40 cellular contexts compared by ENCODE assay signal in genomic region chr5:92265804-92266203, GRCh38.
"Had no signal": no experiment of that assay in that cellular context is flagged by ENCODE, and none has a peak within 500 bp of the region (broad histone marks: within the 10 kb centered on the region; RNA-seq: fewer than 3 reads in every experiment).

No MANE protein-coding gene starts in this region.

- FAIRE-seq: astrocyte, bronchial epithelial cell had no signal

- H3K4me1 ChIP-seq: adrenal gland, ascending aorta, body of pancreas, breast epithelium had no signal

- H3K9me3 ChIP-seq: adrenal gland, ascending aorta, body of pancreas, breast epithelium had no signal

- DNase-seq: activated effector memory CD4-positive, alpha-beta T cell treated with anti-CD3 and anti-CD28 coated beads, Interleukin-2, amount 50 U/mL, for 16 hours; activated effector memory CD4-positive, alpha-beta T cell treated with Interleukin-2 at 50 U/mL for 16 hours; activated gamma-delta T cell; activated gamma-delta T cell treated with Interleukin-2 at 50 U/mL for 16 hours; activated naive CD4-positive, alpha-beta T cell; activated naive CD4-positive, alpha-beta T cell treated with anti-CD3 and anti-CD28 coated beads for 36 hours; activated naive CD4-positive, alpha-beta T cell treated with anti-CD3 and anti-CD28 coated beads, Interleukin-2, amount 10 ng/mL, durations not matched to agents 7 days and 5 days; activated naive CD4-positive, alpha-beta T cell treated with anti-CD3 and anti-CD28 coated beads, Interleukin-2, amount 50 U/mL, for 16 hours; activated naive CD4-positive, alpha-beta T cell treated with Interleukin-2 at 50 U/mL for 16 hours; activated naive CD8-positive, alpha-beta T cell treated with anti-CD3 and anti-CD28 coated beads for 36 hours; activated naive CD8-positive, alpha-beta T cell treated with anti-CD3 and anti-CD28 coated beads, Interleukin-2, amount 10 ng/mL, durations not matched to agents 7 days and 5 days; activated naive CD8-positive, alpha-beta T cell treated with anti-CD3 and anti-CD28 coated beads, Interleukin-2, amount 50 U/mL, for 24 hours; activated T-cell treated with anti-CD3 and anti-CD28 coated beads, Interleukin-2, amount 50 U/mL, for 1 hour; activated T-cell treated with anti-CD3 and anti-CD28 coated beads, Interleukin-2, amount 50 U/mL, for 24 hours; activated T-cell treated with anti-CD3 and anti-CD28 coated beads, Interleukin-2, amount 50 U/mL, for 4 hours; activated T-cell treated with anti-CD3 and anti-CD28 coated beads, Interleukin-2, amount 50 U/mL, for 48 hours; activated T-cell treated with anti-CD3 and anti-CD28 coated beads, Interleukin-2, amount 50 U/mL, for 72 hours; adrenal gland; amniotic stem cell; amygdala; anterior cingulate cortex; aorta; body of pancreas; brain microvascular endothelial cell; caudate nucleus; central memory CD4-positive, alpha-beta T cell; cerebellar nuclear complex had no signal

- H3K9me3 Mint-ChIP-seq: activated naive CD8-positive, alpha-beta T cell treated with anti-CD3 and anti-CD28 coated beads for 36 hours; activated naive CD8-positive, alpha-beta T cell treated with anti-CD3 and anti-CD28 coated beads, Interleukin-2, amount 10 ng/mL, durations not matched to agents 7 days and 5 days had no signal

- ATAC-seq: activated naive CD4-positive, alpha-beta T cell treated with anti-CD3 and anti-CD28 coated beads, Interleukin-2, amount 50 U/mL, for 72 hours; activated naive CD8-positive, alpha-beta T cell treated with anti-CD3 and anti-CD28 coated beads, Interleukin-2, amount 50 U/mL, for 24 hours; activated T-cell treated with anti-CD3 and anti-CD28 coated beads, Interleukin-2, amount 50 U/mL, for 4 hours; activated T-cell treated with anti-CD3 and anti-CD28 coated beads, Interleukin-2, amount 50 U/mL, for 72 hours; activated T-helper 17 cell treated with anti-CD3 and anti-CD28 coated beads, Interleukin-2, amount 50 U/mL, for 72 hours; body of pancreas had no signal

- H3K27ac Mint-ChIP-seq: activated naive CD4-positive, alpha-beta T cell treated with anti-CD3 and anti-CD28 coated beads for 36 hours; activated naive CD4-positive, alpha-beta T cell treated with anti-CD3 and anti-CD28 coated beads, Interleukin-2, amount 10 ng/mL, durations not matched to agents 7 days and 5 days; activated naive CD4-positive, alpha-beta T cell treated with anti-CD3 and anti-CD28 coated beads, Interleukin-2, amount 50 U/mL, for 24 hours; activated naive CD4-positive, alpha-beta T cell treated with anti-CD3 and anti-CD28 coated beads, Interleukin-2, amount 50 U/mL, for 72 hours; activated naive CD8-positive, alpha-beta T cell; activated naive CD8-positive, alpha-beta T cell treated with anti-CD3 and anti-CD28 coated beads for 36 hours; activated naive CD8-positive, alpha-beta T cell treated with anti-CD3 and anti-CD28 coated beads, Interleukin-2, amount 10 ng/mL, durations not matched to agents 7 days and 5 days; activated naive CD8-positive, alpha-beta T cell treated with anti-CD3 and anti-CD28 coated beads, Interleukin-2, amount 50 U/mL, for 24 hours; activated T-cell treated with anti-CD3 and anti-CD28 coated beads, Interleukin-2, amount 50 U/mL, for 24 hours; activated T-cell treated with anti-CD3 and anti-CD28 coated beads, Interleukin-2, amount 50 U/mL, for 72 hours; activated T-helper 1 cell treated with anti-CD3 and anti-CD28 coated beads, Interleukin-12 subunit alpha, Interleukin-12 subunit beta, Interleukin-2, Interleukin-4 antibody, amounts not matched to agents 30 ng/mL and 10 ng/mL and 1 ng/mL, durations not matched to agents 14 hours and 24 hours and 36 hours; activated T-helper 17 cell treated with anti-CD3 and anti-CD28 coated beads, Interleukin-2, amount 50 U/mL, for 72 hours; activated T-helper 2 cell treated with anti-CD3 and anti-CD28 coated beads, Interferon-gamma antibody, Interleukin-2, Interleukin-4, amounts not matched to agents 10 μg/mL and 5 μg/mL and 100 μg/mL, durations not matched to agents 14 hours and 24 hours and 36 hours; brain had no signal

- H3K36me3 ChIP-seq: adrenal gland, ascending aorta, brain microvascular endothelial cell, breast epithelium, cardiac muscle cell had no signal

- H3K4me1 Mint-ChIP-seq: activated naive CD4-positive, alpha-beta T cell treated with anti-CD3 and anti-CD28 coated beads, Interleukin-2, amount 10 ng/mL, durations not matched to agents 7 days and 5 days; activated naive CD4-positive, alpha-beta T cell treated with anti-CD3 and anti-CD28 coated beads, Interleukin-2, amount 50 U/mL, for 24 hours; activated naive CD8-positive, alpha-beta T cell treated with anti-CD3 and anti-CD28 coated beads for 36 hours; activated naive CD8-positive, alpha-beta T cell treated with anti-CD3 and anti-CD28 coated beads, Interleukin-2, amount 10 ng/mL, durations not matched to agents 7 days and 5 days; activated naive CD8-positive, alpha-beta T cell treated with anti-CD3 and anti-CD28 coated beads, Interleukin-2, amount 50 U/mL, for 24 hours; activated T-helper 17 cell treated with anti-CD3 and anti-CD28 coated beads, Interleukin-2, amount 50 U/mL, for 72 hours; brain; central memory CD8-positive, alpha-beta T cell had no signal

- H3K4me3 ChIP-seq: adrenal gland, ascending aorta, body of pancreas, breast epithelium, cardiac muscle cell had no signal

- H3K36me3 Mint-ChIP-seq: activated naive CD4-positive, alpha-beta T cell treated with anti-CD3 and anti-CD28 coated beads, Interleukin-2, amount 10 ng/mL, durations not matched to agents 7 days and 5 days; activated naive CD4-positive, alpha-beta T cell treated with anti-CD3 and anti-CD28 coated beads, Interleukin-2, amount 50 U/mL, for 24 hours; activated naive CD4-positive, alpha-beta T cell treated with anti-CD3 and anti-CD28 coated beads, Interleukin-2, amount 50 U/mL, for 72 hours; activated naive CD8-positive, alpha-beta T cell; activated naive CD8-positive, alpha-beta T cell treated with anti-CD3 and anti-CD28 coated beads for 36 hours; activated naive CD8-positive, alpha-beta T cell treated with anti-CD3 and anti-CD28 coated beads, Interleukin-2, amount 10 ng/mL, durations not matched to agents 7 days and 5 days; brain had no signal

- H3K27ac ChIP-seq: adrenal gland, ascending aorta, body of pancreas, brain microvascular endothelial cell, breast epithelium, cardiac muscle cell had no signal

- H3K27me3 ChIP-seq: adrenal gland, ascending aorta, body of pancreas, brain microvascular endothelial cell, breast epithelium, cardiac muscle cell had no signal

- H3K4me3 Mint-ChIP-seq: activated naive CD4-positive, alpha-beta T cell treated with anti-CD3 and anti-CD28 coated beads for 36 hours; activated naive CD4-positive, alpha-beta T cell treated with anti-CD3 and anti-CD28 coated beads, Interleukin-2, amount 10 ng/mL, durations not matched to agents 7 days and 5 days; activated naive CD4-positive, alpha-beta T cell treated with anti-CD3 and anti-CD28 coated beads, Interleukin-2, amount 50 U/mL, for 24 hours; activated naive CD8-positive, alpha-beta T cell; activated naive CD8-positive, alpha-beta T cell treated with anti-CD3 and anti-CD28 coated beads for 36 hours; activated naive CD8-positive, alpha-beta T cell treated with anti-CD3 and anti-CD28 coated beads, Interleukin-2, amount 10 ng/mL, durations not matched to agents 7 days and 5 days; activated naive CD8-positive, alpha-beta T cell treated with anti-CD3 and anti-CD28 coated beads, Interleukin-2, amount 50 U/mL, for 24 hours; activated T-cell treated with anti-CD3 and anti-CD28 coated beads, Interleukin-2, amount 50 U/mL, for 24 hours; activated T-cell treated with anti-CD3 and anti-CD28 coated beads, Interleukin-2, amount 50 U/mL, for 4 hours; activated T-cell treated with anti-CD3 and anti-CD28 coated beads, Interleukin-2, amount 50 U/mL, for 72 hours; activated T-helper 1 cell treated with anti-CD3 and anti-CD28 coated beads, Interleukin-12 subunit alpha, Interleukin-12 subunit beta, Interleukin-2, Interleukin-4 antibody, amounts not matched to agents 30 ng/mL and 10 ng/mL and 1 ng/mL, durations not matched to agents 14 hours and 24 hours and 36 hours; activated T-helper 17 cell treated with anti-CD3 and anti-CD28 coated beads, Interleukin-2, amount 50 U/mL, for 72 hours; brain; central memory CD8-positive, alpha-beta T cell had no signal
